In genomic region chr14:68270342-68270741, GRCh38 we compare ENCODE assay signal across 18 cellular contexts.
A peak's percentile ranks its signal among the peaks of the same experiment; 100 is the strongest.
DNase-seq lines count a peak whose midpoint lies in the region; ATAC-seq, FAIRE-seq and TF ChIP-seq lines count a peak whose summit lies in the region.
"Had no signal": no experiment of that assay in that cellular context is flagged by ENCODE, and none has a peak within 500 bp of the region (broad histone marks: within the 10 kb centered on the region; RNA-seq: fewer than 3 reads in every experiment).

No MANE protein-coding gene starts in this region.

- BruUV-seq in HepG2 (replicated peaks; lab: Mats Ljungman, UMichigan), result no TSS peak

- no peaks in the 10 kb centered on the region for H3K27me3 Mint-ChIP-seq in naive B cell
- H3K27me3 Mint-ChIP-seq: activated CD8-positive, alpha-beta memory T cell treated with anti-CD3 and anti-CD28 coated beads, Interleukin-2, amount 10 ng/mL, durations not matched to agents 7 days and 5 days; CD4-positive, alpha-beta memory T cell; central memory CD8-positive, alpha-beta T cell had no signal

- H3K9ac ChIP-seq in liver (ENCODE audit: low read depth in 1 of 2, low read length in 2 of 2) (no peak overlapping the region), HepG2 (ENCODE audit: insufficient read depth, low read depth, low read length) (no peak overlapping the region)

- H3K4me3 Mint-ChIP-seq in naive B cell, result peak overlapping the region in 2 of 8 donors; percentile 41 to 48
- H3K4me3 Mint-ChIP-seq: activated CD8-positive, alpha-beta memory T cell treated with anti-CD3 and anti-CD28 coated beads, Interleukin-2, amount 10 ng/mL, durations not matched to agents 7 days and 5 days; CD4-positive, alpha-beta memory T cell; central memory CD8-positive, alpha-beta T cell; nephron progenitor cell had no signal

- H3K36me3 Mint-ChIP-seq in naive B cell, result peaks cover 0 to 8% of the 10 kb centered on the region in 2 donors
- H3K36me3 Mint-ChIP-seq: activated CD8-positive, alpha-beta memory T cell treated with anti-CD3 and anti-CD28 coated beads, Interleukin-2, amount 10 ng/mL, durations not matched to agents 7 days and 5 days; CD4-positive, alpha-beta memory T cell had no signal

- no peak for TF ChIP-seq EP300 in HepG2 (IDR thresholded peaks at IDR 0.05; ENCODE audit: low read depth in 2 of 2, low read length in 2 of 2)
- no peak for TF ChIP-seq EP300 in HepG2 (CRISPR knock-in tag; IDR thresholded peaks at IDR 0.05; ENCODE audit: borderline replicate concordance)
- TF ChIP-seq EP300 in esophagus muscularis mucosa (IDR thresholded peaks at IDR 0.05), result no peak

- H3K9me3 Mint-ChIP-seq in naive B cell, result peaks cover 0 to 5% (median 0%) of the 10 kb centered on the region in 7 donors
- H3K9me3 Mint-ChIP-seq: CD4-positive, alpha-beta memory T cell; central memory CD8-positive, alpha-beta T cell; nephron progenitor cell had no signal

- intact Hi-C loops in HepG2 (cut with micrococcal nuclease; ENCODE audit: unreplicated experiment) (no loop called here), esophagus muscularis mucosa (cut with DNase I) (no loop called here), uterus (cut with DNase I; ENCODE audit: low total_unique reads) (loop anchor here (10.0 kb wide), 1 partner anchor 74 kb away; no protein-coding TSS in a partner anchor)

- H3K4me2 ChIP-seq in HepG2 (ENCODE audit: low read depth, low read length), result no peak overlapping the region

- no peaks in the 10 kb centered on the region for H3K79me2 ChIP-seq in HepG2 (ENCODE audit: insufficient read depth, low read length)

- in situ Hi-C loops in HepG2 (cut with HindIII; ENCODE audit: extremely low pct_ligation_motif_present, low pct_unique_long_range_greater_than_20kb), result no loop called here

- TF ChIP-seq POLR2A in HepG2 (IDR thresholded peaks at IDR 0.05; ENCODE audit: insufficient read depth in 1 of 2, low read depth in 2 of 2, low read length in 2 of 2), result no peak
- TF ChIP-seq POLR2A in esophagus muscularis mucosa (IDR thresholded peaks at IDR 0.05; ENCODE audit: low read depth), result no peak
- TF ChIP-seq POLR2A in uterus (IDR thresholded peaks at IDR 0.05), result no peak

- no peaks in the 10 kb centered on the region for H3K9me3 ChIP-seq in liver (ENCODE audit: control insufficient read depth in 4 of 4, low read length in 3 of 4)
- H3K9me3 ChIP-seq in HepG2 (ENCODE audit: low read length), result no peaks in the 10 kb centered on the region
- no peaks in the 10 kb centered on the region for H3K9me3 ChIP-seq in esophagus muscularis mucosa
- no peaks in the 10 kb centered on the region for H3K9me3 ChIP-seq in uterus

- 76% methylated on average over 2 of the region's 2 CpGs for WGBS in liver
- 88% methylated on average over 2 of the region's 2 CpGs for WGBS in HepG2 (ENCODE audit: low lambda C conversion rate)
- 46% methylated on average over 2 of the region's 2 CpGs for WGBS in esophagus muscularis mucosa

- H3K27me3 ChIP-seq in liver (ENCODE audit: control insufficient read depth in 4 of 4, insufficient read depth in 4 of 4, low read length in 3 of 4) (no peaks in the 10 kb centered on the region), HepG2 (ENCODE audit: control insufficient read depth in 1 of 2, insufficient read depth in 2 of 2, low read length in 2 of 2) (no peaks in the 10 kb centered on the region), esophagus muscularis mucosa (no peaks in the 10 kb centered on the region), uterus (no peaks in the 10 kb centered on the region)

- ATAC-seq in HepG2 (no peak), naive B cell (ENCODE audit: low read depth in 2 of 2) (no peak)
- ATAC-seq: activated CD8-positive, alpha-beta memory T cell treated with anti-CD3 and anti-CD28 coated beads, Interleukin-2, amount 10 ng/mL, durations not matched to agents 7 days and 5 days had no signal

- CTCF ChIA-PET in HepG2 (lab: Yijun Ruan, JAX; ENCODE audit: low intra/inter-chr PET ratio, low total read pairs), result no interaction called here

- H4K20me1 ChIP-seq in HepG2 (ENCODE audit: insufficient read depth, low read length), result no peaks in the 10 kb centered on the region

- DNase-seq in HepG2 (ENCODE audit: low spot score) (no peak), esophagus muscularis mucosa (ENCODE audit: extremely low spot score) (no peak), naive B cell (no peak), uterus (no peak), T-helper 2 cell (no peak), SW 1271 (lab: John Stamatoyannopoulos, UW) (no peak), NCI-H2081 treated with DMSO at 0.1 percent for 48 hours (lab: John Stamatoyannopoulos, UW) (no peak)
- DNase-seq: activated CD4-positive, alpha-beta T cell treated with anti-CD3 and anti-CD28 coated beads for 1 hour; activated CD8-positive, alpha-beta memory T cell treated with anti-CD3 and anti-CD28 coated beads, Interleukin-2, amount 10 ng/mL, durations not matched to agents 7 days and 5 days; activated effector memory CD4-positive, alpha-beta T cell treated with Interleukin-2 at 50 U/mL for 16 hours; amniotic stem cell; CD4-positive, alpha-beta memory T cell; DMS79 treated with DMSO at 0.1 percent for 48 hours; NCI-H1436; nephron progenitor cell; stimulated activated CD4-positive, alpha-beta T cell treated with anti-CD3 and anti-CD28 coated beads, Interleukin-12 subunit alpha, Interleukin-12 subunit beta, amount 100 ng/mL, for 4 hours had no signal

- peak in 1 of 2 donors; percentile 14 for TF ChIP-seq RAD21 in liver (IDR thresholded peaks at IDR 0.05)
- TF ChIP-seq RAD21 in HepG2 (CRISPR knock-in tag; IDR thresholded peaks at IDR 0.05), result no peak

- peaks cover 77 to 89% (median 84%) of the 10 kb centered on the region in 3 donors for H3K4me1 Mint-ChIP-seq in naive B cell

- H2AFZ ChIP-seq in HepG2 (ENCODE audit: low read length), result no peak overlapping the region

- TF ChIP-seq CTCF in liver (IDR thresholded peaks at IDR 0.05; ENCODE audit: low read depth, low read length, missing input control) (no peak), HepG2 (CRISPR knock-in tag; IDR thresholded peaks at IDR 0.05) (no peak), esophagus muscularis mucosa (IDR thresholded peaks at IDR 0.05) (no peak), uterus (IDR thresholded peaks at IDR 0.05) (no peak)

- FAIRE-seq in HepG2 (lab: Jason Lieb, UNC), result no peak

- H3K27ac ChIP-seq in liver (ENCODE audit: low read depth in 1 of 2, low read length in 2 of 2) (no peak overlapping the region), HepG2 (ENCODE audit: extremely low read length, insufficient read depth, low read length) (no peak overlapping the region), esophagus muscularis mucosa (replicated peaks in 1 of 4) (peak overlapping the region in 3 of 4 donors; percentile 12 to 56 (median 42)), uterus (peak overlapping the region; percentile 69 to 75)

- H3K4me3 ChIP-seq in liver (ENCODE audit: low read depth in 1 of 3, low read length in 3 of 3) (no peak overlapping the region), HepG2 (replicated peaks in 1 of 3; ENCODE audit: insufficient read depth in 1 of 3, low read depth in 2 of 3, low read length in 3 of 3) (no peak overlapping the region), esophagus muscularis mucosa (no peak overlapping the region), uterus (no peak overlapping the region)

- POLR2A ChIA-PET in HepG2 (lab: Yijun Ruan, JAX), result no interaction called here

- H3K36me3 ChIP-seq in liver (ENCODE audit: control insufficient read depth in 4 of 4, insufficient read depth in 3 of 4, low read depth in 1 of 4, low read length in 3 of 4) (no peaks in the 10 kb centered on the region), HepG2 (replicated peaks in 1 of 2; ENCODE audit: control insufficient read depth in 1 of 2, insufficient read depth in 2 of 2, low read length in 2 of 2) (no peaks in the 10 kb centered on the region), esophagus muscularis mucosa (no peaks in the 10 kb centered on the region), uterus (no peaks in the 10 kb centered on the region)

- H3K4me1 ChIP-seq in liver (ENCODE audit: control insufficient read depth in 4 of 4, insufficient read depth in 4 of 4, low read length in 3 of 4) (peaks cover 0 to 4% (median under 1%) of the 10 kb centered on the region in 4 donors), HepG2 (ENCODE audit: insufficient read depth, low read length) (0 out of 2 replicates have a peak, but pooled peaks cover 12% of the 10 kb centered on the region), esophagus muscularis mucosa (peaks cover 0 to 47% (median 37%) of the 10 kb centered on the region in 4 donors), uterus (peaks cover 0 to 6% of the 10 kb centered on the region in 2 donors)

- H3K27ac Mint-ChIP-seq in naive B cell, result peak overlapping the region; percentile 97 to 99 (median 98)
- H3K27ac Mint-ChIP-seq: activated CD8-positive, alpha-beta memory T cell treated with anti-CD3 and anti-CD28 coated beads, Interleukin-2, amount 10 ng/mL, durations not matched to agents 7 days and 5 days had no signal

TF ChIP-seq in liver, 16 proteins besides CTCF, POLR2A, EP300 and RAD21 (continues in another document):
- no peak for TF ChIP-seq HNF4A (conservative IDR thresholded peaks at IDR 0.05)
- peak; percentile 50 for TF ChIP-seq NR2F2 (IDR thresholded peaks at IDR 0.05)
- no peak for TF ChIP-seq YY1 (IDR thresholded peaks at IDR 0.05)
- no peak for TF ChIP-seq SP1 (IDR thresholded peaks at IDR 0.05)

TF ChIP-seq in HepG2, 621 proteins besides CTCF, POLR2A, EP300 and RAD21 (continues in another document):
- no peak for TF ChIP-seq MED13 (CRISPR knock-in tag; IDR thresholded peaks at IDR 0.05)

Comparison
In these comparisons a context has a peak if more than half of its experiments do, and no peak if none do; other contexts are left out.
1. H3K27ac ChIP-seq: peak in esophagus muscularis mucosa (3 of 4) and uterus (2 of 2); none in liver (0 of 2) and HepG2 (single experiment).